9 cellular contexts compared by ENCODE assay signal in the genomic region with DNA sequence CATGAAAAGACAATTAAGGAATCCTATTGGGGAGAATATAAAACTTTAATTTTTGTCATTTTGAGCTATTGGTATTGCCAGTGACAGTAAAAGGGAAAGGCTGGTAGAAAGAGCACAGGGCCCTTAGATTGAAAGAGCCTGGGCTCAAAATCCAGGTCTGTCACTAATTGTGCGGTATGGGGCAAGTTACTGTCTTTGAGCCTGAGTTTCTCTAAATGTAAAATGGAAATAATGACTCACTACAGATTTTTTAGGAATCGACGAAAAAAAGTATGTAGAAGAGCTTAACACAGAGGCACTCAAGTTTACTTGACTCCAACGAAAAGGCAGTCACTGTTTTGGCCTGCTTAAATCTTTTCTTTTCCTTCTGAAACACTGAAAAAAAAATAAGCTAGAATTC. TPM values are rescaled to one million over a fixed set of nuclear protein-coding genes. Genes with fewer than 3 reads are reported as not detected.
DNase-seq lines count a peak whose midpoint lies in the region; ATAC-seq and TF ChIP-seq lines count a peak whose summit lies in the region.
"Had no signal": no experiment of that assay in that cellular context is flagged by ENCODE, and none has a peak within 500 bp of the region (broad histone marks: within the 10 kb centered on the region; RNA-seq: fewer than 3 reads in every experiment).

No MANE protein-coding gene starts in this region.

- H3K36me3 Mint-ChIP-seq in mesothelial cell of epicardium, result peaks cover 2% of the 10 kb centered on the region

- H3K4me1 ChIP-seq in cardiac muscle cell (ENCODE audit: low read depth), result peaks cover 56% of the 10 kb centered on the region
- H3K4me1 ChIP-seq in right cardiac atrium (ENCODE audit: control insufficient read depth, insufficient read depth, low read length), result peaks cover 6% of the 10 kb centered on the region
- H3K4me1 ChIP-seq in ascending aorta, result peaks cover 5 to 54% of the 10 kb centered on the region in 2 donors

- peak overlapping the region; percentile 79 for H3K27ac Mint-ChIP-seq in mesothelial cell of epicardium

- no peak for TF ChIP-seq CTCF in cardiac muscle cell (IDR thresholded peaks at IDR 0.05; ENCODE audit: low read depth, low read length)
- TF ChIP-seq CTCF in ascending aorta (IDR thresholded peaks at IDR 0.05), result no peak
- no peak for TF ChIP-seq CTCF in mesothelial cell of epicardium (IDR thresholded peaks at IDR 0.05; ENCODE audit: unreplicated experiment)

- H3K27ac ChIP-seq in cardiac muscle cell, result peak overlapping the region; percentile 48
- H3K27ac ChIP-seq in right cardiac atrium (ENCODE audit: low read length), result no peak overlapping the region
- peak overlapping the region; percentile 47 to 68 for H3K27ac ChIP-seq in ascending aorta

- no peaks in the 10 kb centered on the region for H3K27me3 Mint-ChIP-seq in mesothelial cell of epicardium (ENCODE audit: low read depth)

- H3K4me3 ChIP-seq in cardiac muscle cell (no peak overlapping the region), right cardiac atrium (ENCODE audit: low read length) (no peak overlapping the region), ascending aorta (no peak overlapping the region)

- DNase-seq in cardiac muscle cell (ENCODE audit: low read depth in 1 of 2, low spot score in 1 of 2), result peak in 1 of 2 donors; percentile 45
- DNase-seq in right cardiac atrium, result no peak
- DNase-seq in ascending aorta (ENCODE audit: low spot score in 2 of 2), result no peak
- DNase-seq in mesothelial cell of epicardium (ENCODE audit: low spot score in 2 of 2, unreplicated experiment in 2 of 2), result no peak
- no peak for DNase-seq in KG1 (lab: John Stamatoyannopoulos, UW)
- no peak for DNase-seq in cerebellum (ENCODE audit: low spot score)
- DNase-seq in medulla oblongata (ENCODE audit: extremely low spot score), result no peak
- DNase-seq: C1 segment of cervical spinal cord had no signal

- WGBS in right cardiac atrium, result 54% methylated on average over 4 of the region's 4 CpGs

- H3K9me3 ChIP-seq in cardiac muscle cell (ENCODE audit: low read depth), result no peaks in the 10 kb centered on the region
- H3K9me3 ChIP-seq in right cardiac atrium (ENCODE audit: control insufficient read depth, low read length), result no peaks in the 10 kb centered on the region
- no peaks in the 10 kb centered on the region for H3K9me3 ChIP-seq in ascending aorta

- H3K4me1 Mint-ChIP-seq in mesothelial cell of epicardium, result peaks cover 51% of the 10 kb centered on the region

- no peaks in the 10 kb centered on the region for H3K9me3 Mint-ChIP-seq in mesothelial cell of epicardium

- H3K27me3 ChIP-seq in cardiac muscle cell, result no peaks in the 10 kb centered on the region
- H3K27me3 ChIP-seq in right cardiac atrium (ENCODE audit: control insufficient read depth, insufficient read depth), result no peaks in the 10 kb centered on the region
- H3K27me3 ChIP-seq in ascending aorta, result no peaks in the 10 kb centered on the region

- H3K36me3 ChIP-seq in cardiac muscle cell, result no peaks in the 10 kb centered on the region
- no peaks in the 10 kb centered on the region for H3K36me3 ChIP-seq in ascending aorta

- ATAC-seq in right cardiac atrium, result no peak
- ATAC-seq in HG03439 (IDR thresholded peaks at IDR 0.05; ENCODE audit: unreplicated experiment), result no peak

- no peak overlapping the region for H3K4me3 Mint-ChIP-seq in mesothelial cell of epicardium

- intact Hi-C loops in right cardiac atrium (cut with DNase I) (no loop called here), ascending aorta (cut with DNase I) (loop anchor here (10.0 kb wide), 1 partner anchor 805 kb away; a partner anchor contains a TSS)

RNA-seq across cellular contexts. Expression of a gene that starts 7.0 kb away (rescaled TPM):
- total RNA-seq in cardiac muscle cell (111 and 178 TPM in 2 replicates), right cardiac atrium (100 to 1,000 TPM; 283 to 340 (median 304) TPM), ascending aorta (48.6 TPM), mesothelial cell of epicardium (99.9 to 114 TPM (median 106 TPM) in 3 replicates), cerebellum (80.8 TPM)
- polyA plus RNA-seq in cardiac muscle cell (340 and 391 TPM in 2 replicates), right cardiac atrium (767 TPM)

RNA-seq across cellular contexts. Expression of a gene that starts 27.1 kb away (rescaled TPM):
- total RNA-seq in cardiac muscle cell (12.6 and 88.8 TPM in 2 replicates), right cardiac atrium (10 to 100 TPM; 47.3 to 59.6 (median 51.3) TPM), ascending aorta (11.4 TPM), mesothelial cell of epicardium (47.6 to 50.7 TPM (median 49.7 TPM) in 3 replicates), cerebellum (102 TPM)
- polyA plus RNA-seq in cardiac muscle cell (21.5 and 47.8 TPM in 2 replicates), right cardiac atrium (7.3 TPM)
